ENCODE assay signal across 9 cellular contexts in genomic region chr11:76209956-76210885, GRCh38. TPM values are rescaled to one million over a fixed set of nuclear protein-coding genes. Genes with fewer than 3 reads are reported as not detected.
DNase-seq lines count a peak whose midpoint lies in the region; ATAC-seq and TF ChIP-seq lines count a peak whose summit lies in the region.
"Had no signal": no experiment of that assay in that cellular context is flagged by ENCODE, and none has a peak within 500 bp of the region (broad histone marks: within the 10 kb centered on the region; RNA-seq: fewer than 3 reads in every experiment).

No MANE protein-coding gene starts in this region.

- intact Hi-C loops in lower lobe of right lung (cut with DNase I), result loop anchor here (10.0 kb wide), 1 partner anchor 105 kb away; no protein-coding TSS in a partner anchor

- TF ChIP-seq CTCF in BE2C (IDR thresholded peaks at IDR 0.05; ENCODE audit: low read depth, low read length) (no peak), HEK293 (tag by site-specific recombination; IDR thresholded peaks at IDR 0.05) (no peak), lower lobe of right lung (IDR thresholded peaks at IDR 0.05) (no peak), tibial nerve (IDR thresholded peaks at IDR 0.05) (peak in 1 of 5 experiments; percentile 5)

- POLR2A ChIA-PET in HEK293 (lab: Yijun Ruan, JAX), result interaction anchor here (0.6 to 2.0 kb wide), 7 partner anchors 9 to 173 kb away, joined by 3 to 7 read pairs (median 3); no protein-coding TSS in a partner anchor

- CTCF ChIA-PET in HEK293 (lab: Yijun Ruan, JAX), result interaction anchor here (0.6 to 3.7 kb wide), 6 partner anchors 9 to 231 kb away, joined by 3 to 68 read pairs (median 10); no protein-coding TSS in a partner anchor

- TF ChIP-seq POLR2A in tibial nerve (IDR thresholded peaks at IDR 0.05), result peak in 1 of 2 donors; percentile 62

- DNase-seq in BE2C (peak; percentile 72), dermis microvascular lymphatic vessel endothelial cell (ENCODE audit: low read depth in 2 of 2) (peak; percentile 38 to 84), lower lobe of right lung (peak; percentile 78), tibial nerve (ENCODE audit: low spot score in 2 of 2) (peak; percentile 63)

- ATAC-seq in SK-N-SH treated with all-trans-retinoic acid at 6 μM for 48 hours (peak; percentile 37), lower lobe of right lung (peak; percentile 30 to 45), GM21423 (IDR thresholded peaks at IDR 0.05; ENCODE audit: unreplicated experiment) (no peak), HG02588 (IDR thresholded peaks at IDR 0.05; ENCODE audit: unreplicated experiment) (no peak)

- H3K27me3 ChIP-seq in BE2C (peaks cover 54% of the 10 kb centered on the region), lower lobe of right lung (ENCODE audit: low read depth) (peaks cover 50% of the 10 kb centered on the region), tibial nerve (peaks cover 0 to 44% of the 10 kb centered on the region in 2 donors)

- H3K36me3 ChIP-seq in BE2C (no peaks in the 10 kb centered on the region), HEK293 (ENCODE audit: control insufficient read depth in 2 of 2, insufficient read depth in 1 of 2, low read length in 2 of 2) (no peaks in the 10 kb centered on the region), lower lobe of right lung (no peaks in the 10 kb centered on the region), tibial nerve (no peaks in the 10 kb centered on the region)
- H3K36me3 ChIP-seq: neutrophil had no signal

- peak overlapping the region; percentile 34; the same call in 1 of the 2 replicates for H3K27ac ChIP-seq in HEK293 (ENCODE audit: extremely low read depth, low read depth, low read length)
- H3K27ac ChIP-seq in lower lobe of right lung, result peak overlapping the region; percentile 24
- peak overlapping the region in 2 of 4 donors; percentile 43 to 74 for H3K27ac ChIP-seq in tibial nerve
- H3K27ac ChIP-seq: neutrophil had no signal

- H3K9me3 ChIP-seq in BE2C (no peaks in the 10 kb centered on the region), HEK293 (ENCODE audit: control insufficient read depth, insufficient read depth, low read depth, low read length) (no peaks in the 10 kb centered on the region), lower lobe of right lung (no peaks in the 10 kb centered on the region), tibial nerve (no peaks in the 10 kb centered on the region)
- H3K9me3 ChIP-seq: neutrophil had no signal

- WGBS in tibial nerve, 2 donors, result 1% methylated on average over 41 to 49 of the region's 107 CpGs

- H3K4me3 ChIP-seq in BE2C (ENCODE audit: low read depth, low read length) (peak overlapping the region; percentile 80), HEK293 (ENCODE audit: low read depth, low read length) (peak overlapping the region; percentile 46), lower lobe of right lung (peak overlapping the region; percentile 72), tibial nerve (peak overlapping the region; percentile 44 to 68 (median 60))

- peaks cover 5% of the 10 kb centered on the region for H3K4me1 ChIP-seq in BE2C
- no peaks in the 10 kb centered on the region; the same call in 1 of the 2 replicates for H3K4me1 ChIP-seq in HEK293 (ENCODE audit: control insufficient read depth, insufficient read depth, low read length)
- peaks cover 52% of the 10 kb centered on the region for H3K4me1 ChIP-seq in lower lobe of right lung
- peaks cover 0 to 53% (median 45%) of the 10 kb centered on the region in 4 donors for H3K4me1 ChIP-seq in tibial nerve

- TF ChIP-seq EP300 in tibial nerve (IDR thresholded peaks at IDR 0.05), result peak in 1 of 2 donors; percentile 75

TF ChIP-seq in HEK293, 187 proteins besides CTCF, POLR2A, EP300 and RAD21 (continues in another document):
- 0 out of 2 replicates have a peak, but pooled peaks have one; percentile 6 for TF ChIP-seq SP3 (tag by site-specific recombination; IDR thresholded peaks at IDR 0.05)
- peak; percentile 32; the same call in 1 of the 2 replicates for TF ChIP-seq ZBTB10 (tag by site-specific recombination; IDR thresholded peaks at IDR 0.05)
- TF ChIP-seq, protein P1, sequence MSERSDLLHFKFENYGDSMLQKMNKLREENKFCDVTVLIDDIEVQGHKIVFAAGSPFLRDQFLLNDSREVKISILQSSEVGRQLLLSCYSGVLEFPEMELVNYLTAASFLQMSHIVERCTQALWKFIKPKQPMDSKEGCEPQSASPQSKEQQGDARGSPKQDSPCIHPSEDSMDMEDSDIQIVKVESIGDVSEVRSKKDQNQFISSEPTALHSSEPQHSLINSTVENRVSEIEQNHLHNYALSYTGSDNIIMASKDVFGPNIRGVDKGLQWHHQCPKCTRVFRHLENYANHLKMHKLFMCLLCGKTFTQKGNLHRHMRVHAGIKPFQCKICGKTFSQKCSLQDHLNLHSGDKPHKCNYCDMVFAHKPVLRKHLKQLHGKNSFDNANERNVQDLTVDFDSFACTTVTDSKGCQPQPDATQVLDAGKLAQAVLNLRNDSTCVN (tag by site-specific recombination; optimal IDR thresholded peaks at IDR 0.05), result peak; percentile 87

TF ChIP-seq in SK-N-SH treated with all-trans-retinoic acid at 6 μM for 48 hours, 23 proteins besides CTCF, POLR2A, EP300 and RAD21:
- TF ChIP-seq SNAI2 (CRISPR knock-in tag; IDR thresholded peaks at IDR 0.05) (no peak), ISL1 (CRISPR knock-in tag; IDR thresholded peaks at IDR 0.05) (no peak), ARNTL (CRISPR knock-in tag; IDR thresholded peaks at IDR 0.05; ENCODE audit: borderline replicate concordance, low read depth) (no peak), TOX (CRISPR knock-in tag; IDR thresholded peaks at IDR 0.05; ENCODE audit: borderline replicate concordance) (no peak), PPARA (CRISPR knock-in tag; IDR thresholded peaks at IDR 0.05; ENCODE audit: borderline replicate concordance) (no peak), ZNF565 (CRISPR knock-in tag; conservative IDR thresholded peaks at IDR 0.05; ENCODE audit: low read depth) (no peak), TCF4 (CRISPR knock-in tag; IDR thresholded peaks at IDR 0.05; ENCODE audit: borderline replicate concordance) (no peak), ZC3H10 (CRISPR knock-in tag; IDR thresholded peaks at IDR 0.05) (no peak), OSR1 (CRISPR knock-in tag; IDR thresholded peaks at IDR 0.05) (no peak), GLIS3 (CRISPR knock-in tag; IDR thresholded peaks at IDR 0.05) (no peak)
- TF ChIP-seq, protein P2, sequence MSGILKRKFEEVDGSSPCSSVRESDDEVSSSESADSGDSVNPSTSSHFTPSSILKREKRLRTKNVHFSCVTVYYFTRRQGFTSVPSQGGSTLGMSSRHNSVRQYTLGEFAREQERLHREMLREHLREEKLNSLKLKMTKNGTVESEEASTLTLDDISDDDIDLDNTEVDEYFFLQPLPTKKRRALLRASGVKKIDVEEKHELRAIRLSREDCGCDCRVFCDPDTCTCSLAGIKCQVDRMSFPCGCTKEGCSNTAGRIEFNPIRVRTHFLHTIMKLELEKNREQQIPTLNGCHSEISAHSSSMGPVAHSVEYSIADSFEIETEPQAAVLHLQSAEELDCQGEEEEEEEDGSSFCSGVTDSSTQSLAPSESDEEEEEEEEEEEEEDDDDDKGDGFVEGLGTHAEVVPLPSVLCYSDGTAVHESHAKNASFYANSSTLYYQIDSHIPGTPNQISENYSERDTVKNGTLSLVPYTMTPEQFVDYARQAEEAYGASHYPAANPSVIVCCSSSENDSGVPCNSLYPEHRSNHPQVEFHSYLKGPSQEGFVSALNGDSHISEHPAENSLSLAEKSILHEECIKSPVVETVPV (CRISPR knock-in tag; IDR thresholded peaks at IDR 0.05), result no peak

RNA-seq across cellular contexts. Expression of gene WNT11, which starts 3.9 kb away (rescaled TPM):
- 1.8 TPM for polyA plus RNA-seq in BE2C (2012; ENCODE audit: insufficient read depth, insufficient read length, low read depth)
- 0.13 TPM in 1 of 2 replicates, not detected in the other for total RNA-seq in dermis microvascular lymphatic vessel endothelial cell
- 9.2 TPM for total RNA-seq in lower lobe of right lung
- 10 to 100 TPM; 14.2 to 65.7 (median 27.5) TPM for total RNA-seq in tibial nerve

Comparison
In these comparisons a context has a peak if more than half of its experiments do, and no peak if none do; other contexts are left out.
1. ATAC-seq: peak in SK-N-SH treated with all-trans-retinoic acid at 6 μM for 48 hours (single experiment) and lower lobe of right lung (2 of 2); none in GM21423 (single experiment) and HG02588 (single experiment).
2. Peak in every context shown above with its lines, with median percentiles within 50 percentile points of each other: DNase-seq and H3K4me3 ChIP-seq.